ENCODE assay signal across 30 cellular contexts in the genomic region with DNA sequence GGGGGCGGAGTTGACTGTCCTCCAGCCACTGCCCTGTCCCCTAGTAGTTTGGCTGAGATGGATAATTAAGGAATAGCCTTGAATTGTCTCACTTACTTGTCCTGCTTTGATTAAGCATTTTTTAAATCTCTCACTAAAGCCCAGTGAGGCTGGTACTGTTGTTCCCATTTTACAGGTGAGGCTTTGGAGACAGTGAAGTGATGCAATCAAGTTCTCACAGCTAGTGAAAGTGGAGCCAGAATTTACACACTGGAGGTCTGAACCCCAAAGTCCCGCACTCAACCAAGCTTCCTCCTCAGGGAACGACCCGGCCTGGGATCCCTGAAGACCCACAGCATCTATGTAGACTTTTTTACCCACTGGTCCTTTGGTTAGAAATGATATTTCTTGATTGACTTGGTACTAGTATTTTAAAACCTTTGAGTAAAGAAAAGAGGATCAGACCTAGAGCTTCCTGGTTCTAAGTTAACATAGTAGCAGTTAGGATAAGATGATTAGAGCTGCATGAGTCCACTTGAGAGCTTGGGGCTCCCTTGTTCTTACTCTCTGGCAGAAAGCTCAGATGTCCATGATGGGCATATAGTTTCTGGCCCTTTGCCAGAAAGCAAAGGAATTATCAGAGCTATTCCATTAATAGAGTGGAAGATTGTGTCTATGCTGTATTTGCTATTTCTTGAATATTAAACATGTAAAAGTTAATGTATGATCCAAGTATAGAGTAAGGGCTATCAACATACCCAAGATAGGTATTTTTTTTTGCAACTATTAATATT.
DNase-seq lines count a peak whose midpoint lies in the region; ATAC-seq and TF ChIP-seq lines count a peak whose summit lies in the region.
"Had no signal": no experiment of that assay in that cellular context is flagged by ENCODE, and none has a peak within 500 bp of the region (broad histone marks: within the 10 kb centered on the region; RNA-seq: fewer than 3 reads in every experiment).

No MANE protein-coding gene starts in this region.

- H3K4me1 Mint-ChIP-seq in Caco-2 (ENCODE audit: low read depth, unreplicated experiment) (peaks cover 35% of the 10 kb centered on the region), endodermal cell (peaks cover 14% of the 10 kb centered on the region)
- H3K4me1 Mint-ChIP-seq: IgD-negative memory B cell, immature natural killer cell had no signal

- CTCF ChIA-PET in Caco-2 (lab: Charles Lee), result interaction anchor here (0.6 to 0.9 kb wide), 2 partner anchors 25 to 51 kb away, joined by 3 to 7 read pairs; no protein-coding TSS in a partner anchor

- peak overlapping the region; percentile 97 for H3K27ac Mint-ChIP-seq in Caco-2 (ENCODE audit: unreplicated experiment)
- no peak overlapping the region for H3K27ac Mint-ChIP-seq in endodermal cell
- H3K27ac Mint-ChIP-seq: activated naive CD4-positive, alpha-beta T cell treated with anti-CD3 and anti-CD28 coated beads, Interleukin-2, amount 50 U/mL, for 24 hours; IgD-negative memory B cell; immature natural killer cell had no signal

- TF ChIP-seq CTCF in Caco-2 (IDR thresholded peaks at IDR 0.05; ENCODE audit: insufficient read depth in 1 of 2, low read depth in 1 of 2, low read length in 1 of 2, severe bottlenecking in 1 of 2, unreplicated experiment in 1 of 2) (no peak), coronary artery (IDR thresholded peaks at IDR 0.05) (no peak), gastrocnemius medialis (IDR thresholded peaks at IDR 0.05 in 4 of 5, conservative IDR thresholded peaks at IDR 0.05 in 1 of 5) (no peak), endodermal cell (conservative IDR thresholded peaks at IDR 0.05) (no peak)

- H3K4me3 ChIP-seq in Caco-2 (ENCODE audit: low read depth, low read length) (no peak overlapping the region), coronary artery (no peak overlapping the region), gastrocnemius medialis (no peak overlapping the region), endodermal cell (ENCODE audit: low read length) (no peak overlapping the region)
- H3K4me3 ChIP-seq: prostate gland, testis, vagina had no signal

- in situ Hi-C loops in gastrocnemius medialis (cut with MboI; ENCODE audit: low sequenced_read_pairs in 4 of 4), result loop anchor here in 1 of 4 donors (10.0 kb wide), 1 partner anchor 96 kb away; no protein-coding TSS in a partner anchor

- intact Hi-C loops in Caco-2 (cut with micrococcal nuclease; ENCODE audit: unreplicated experiment), result no loop called here
- intact Hi-C loops in gastrocnemius medialis (cut with DNase I; ENCODE audit: low total_unique reads), result no loop called here

- H3K4me1 ChIP-seq in Caco-2 (peaks cover 81% of the 10 kb centered on the region), gastrocnemius medialis (peaks cover 57 to 69% of the 10 kb centered on the region in 2 donors), endodermal cell (ENCODE audit: control insufficient read depth, insufficient read depth, low read length) (no peaks in the 10 kb centered on the region)
- H3K4me1 ChIP-seq: prostate gland, vagina had no signal

- H3K27me3 Mint-ChIP-seq in Caco-2 (ENCODE audit: insufficient read depth, unreplicated experiment), result no peaks in the 10 kb centered on the region
- H3K27me3 Mint-ChIP-seq in endodermal cell (ENCODE audit: insufficient read depth), result no peaks in the 10 kb centered on the region
- H3K27me3 Mint-ChIP-seq: activated naive CD4-positive, alpha-beta T cell treated with anti-CD3 and anti-CD28 coated beads, Interleukin-2, amount 50 U/mL, for 24 hours; IgD-negative memory B cell; naive thymus-derived CD4-positive, alpha-beta T cell had no signal

- H3K9ac ChIP-seq in endodermal cell (ENCODE audit: extremely low read depth, low read length, poor library complexity, severe bottlenecking), result no peak overlapping the region

- no peaks in the 10 kb centered on the region for H3K27me3 ChIP-seq in Caco-2 (replicated peaks; ENCODE audit: control insufficient read depth, insufficient read depth, low read length)
- H3K27me3 ChIP-seq in gastrocnemius medialis, result no peaks in the 10 kb centered on the region
- H3K27me3 ChIP-seq in endodermal cell (ENCODE audit: control insufficient read depth, insufficient read depth, low read length, poor library complexity, severe bottlenecking), result no peaks in the 10 kb centered on the region
- H3K27me3 ChIP-seq: testis, vagina had no signal

- ATAC-seq in gastrocnemius medialis, result no peak
- ATAC-seq in GM18502 (IDR thresholded peaks at IDR 0.05; ENCODE audit: poor library complexity, unreplicated experiment), result no peak
- ATAC-seq: HCT116; left lobe of liver; naive thymus-derived CD4-positive, alpha-beta T cell; Panc1; stimulated activated naive CD8-positive, alpha-beta T cell treated with anti-CD3 and anti-CD28 coated beads, Interleukin-15, Interleukin-2, amounts not matched to agents 100 U/mL and 50 U/mL, for 24 hours had no signal

- BruUV-seq in Caco-2 (replicated peaks; lab: Mats Ljungman, UMichigan), result no TSS peak

- H3K36me3 Mint-ChIP-seq in Caco-2 (ENCODE audit: insufficient read depth, unreplicated experiment) (peaks cover 17% of the 10 kb centered on the region), endodermal cell (ENCODE audit: low read depth) (no peaks in the 10 kb centered on the region)
- H3K36me3 Mint-ChIP-seq: immature natural killer cell had no signal

- POLR2A ChIA-PET in Caco-2 (lab: Charles Lee), result no interaction called here

- no peaks in the 10 kb centered on the region for H3K9me3 Mint-ChIP-seq in Caco-2 (ENCODE audit: unreplicated experiment)
- H3K9me3 Mint-ChIP-seq in endodermal cell, result no peaks in the 10 kb centered on the region
- H3K9me3 Mint-ChIP-seq: activated naive CD4-positive, alpha-beta T cell treated with anti-CD3 and anti-CD28 coated beads, Interleukin-2, amount 50 U/mL, for 24 hours; IgD-negative memory B cell; immature natural killer cell had no signal

- H3K27ac ChIP-seq in coronary artery (peak overlapping the region; percentile 19 to 70), gastrocnemius medialis (peak overlapping the region; percentile 86 to 88 (median 87)), endodermal cell (ENCODE audit: low read depth, low read length) (no peak overlapping the region)
- H3K27ac ChIP-seq: C4-2B, prostate gland, testis, vagina, WERI-Rb-1 had no signal

- no peaks in the 10 kb centered on the region for H3K9me3 ChIP-seq in Caco-2
- no peaks in the 10 kb centered on the region for H3K9me3 ChIP-seq in gastrocnemius medialis
- H3K9me3 ChIP-seq in endodermal cell (ENCODE audit: control insufficient read depth, low read length), result no peaks in the 10 kb centered on the region
- H3K9me3 ChIP-seq: prostate gland, testis, vagina had no signal

- H3K36me3 ChIP-seq in Caco-2 (ENCODE audit: control insufficient read depth, insufficient read depth, low read length) (no peaks in the 10 kb centered on the region), gastrocnemius medialis (no peaks in the 10 kb centered on the region), endodermal cell (ENCODE audit: control insufficient read depth, insufficient read depth, low read length) (no peaks in the 10 kb centered on the region)
- H3K36me3 ChIP-seq: prostate gland, vagina, WERI-Rb-1 had no signal

- TF ChIP-seq POLR2A in gastrocnemius medialis (IDR thresholded peaks at IDR 0.05), result no peak

- WGBS in endodermal cell (ENCODE audit: insufficient coverage in 1 of 2, insufficient read length in 1 of 2), 2 experiments, result 83 to 93% methylated on average over 1 to 4 of the region's 4 CpGs

- H3K4me3 Mint-ChIP-seq in Caco-2 (ENCODE audit: unreplicated experiment), result no peak overlapping the region
- H3K4me3 Mint-ChIP-seq in endodermal cell, result no peak overlapping the region
- H3K4me3 Mint-ChIP-seq: activated naive CD4-positive, alpha-beta T cell treated with anti-CD3 and anti-CD28 coated beads, Interleukin-2, amount 50 U/mL, for 24 hours; IgD-negative memory B cell; immature natural killer cell; naive thymus-derived CD4-positive, alpha-beta T cell had no signal

- DNase-seq in NCI-H146 (lab: John Stamatoyannopoulos, UW) (peak; percentile 47), NCI-H146 treated with DMSO at 0.1 percent for 48 hours (lab: John Stamatoyannopoulos, UW; ENCODE audit: unreplicated experiment) (no peak), Caco-2 (no peak), coronary artery (ENCODE audit: low spot score) (no peak), gastrocnemius medialis (no peak), NCI-H774 (lab: John Stamatoyannopoulos, UW) (no peak), endodermal cell (no peak)
- DNase-seq: activated CD4-positive, alpha-beta T cell treated with anti-CD3 and anti-CD28 coated beads for 4 hours; amniotic stem cell; COR-L47; immature natural killer cell; naive thymus-derived CD4-positive, alpha-beta T cell; NCI-H1694; NCI-H2171; NCI-H510A; SIG-M5; small intestine; stimulated activated naive CD8-positive, alpha-beta T cell treated with anti-CD3 and anti-CD28 coated beads, Interleukin-15, Interleukin-2, amounts not matched to agents 100 U/mL and 50 U/mL, for 24 hours; T-helper 9 cell; testis; WERI-Rb-1 had no signal
